ENCODE assay signal across 14 cellular contexts in the genomic region with DNA sequence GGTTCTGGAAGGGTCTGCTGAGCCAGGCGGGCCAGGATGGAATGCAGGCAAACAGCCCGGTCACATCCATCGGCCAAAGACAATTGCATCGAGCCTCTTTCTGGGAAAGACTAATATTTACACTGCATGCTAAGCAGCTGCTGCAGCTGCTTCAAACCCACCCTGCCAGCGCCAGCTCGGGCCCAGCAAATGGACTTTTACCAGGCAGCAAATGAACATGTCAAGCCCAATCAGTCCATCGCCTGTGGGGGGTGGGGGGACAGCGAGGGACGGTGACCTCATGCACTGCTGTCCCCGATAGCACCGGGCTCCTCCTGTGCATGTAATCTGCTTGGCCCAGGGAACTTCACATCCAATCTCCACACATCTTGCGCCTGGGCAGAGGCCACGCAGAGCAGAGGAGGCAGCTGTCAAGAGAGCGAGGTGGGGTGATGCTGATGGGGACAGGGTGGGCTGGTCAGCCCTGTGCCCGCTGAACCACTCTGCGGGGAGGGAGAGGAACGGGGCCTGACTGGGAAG. TPM values are rescaled to one million over a fixed set of nuclear protein-coding genes. Genes with fewer than 3 reads are reported as not detected.
A peak's percentile ranks its signal among the peaks of the same experiment; 100 is the strongest.
DNase-seq lines count a peak whose midpoint lies in the region; ATAC-seq and TF ChIP-seq lines count a peak whose summit lies in the region.
"Had no signal": no experiment of that assay in that cellular context is flagged by ENCODE, and none has a peak within 500 bp of the region (broad histone marks: within the 10 kb centered on the region; RNA-seq: fewer than 3 reads in every experiment).

No MANE protein-coding gene starts in this region.

- WGBS in thyroid gland, 2 donors, result 77 to 78% methylated on average over 13 to 15 of the region's 17 CpGs

- no peak for TF ChIP-seq POLR2A in thyroid gland (IDR thresholded peaks at IDR 0.05)

- H3K27me3 Mint-ChIP-seq in immature natural killer cell (ENCODE audit: low read depth in 3 of 3) (peaks cover 0 to 14% (median 6%) of the 10 kb centered on the region in 3 donors), T-cell (peaks cover 0 to 24% of the 10 kb centered on the region in 2 donors)
- H3K27me3 Mint-ChIP-seq: activated naive CD8-positive, alpha-beta T cell treated with anti-CD3 and anti-CD28 coated beads for 36 hours had no signal

- no peak overlapping the region for H3K27ac Mint-ChIP-seq in immature natural killer cell
- no peak overlapping the region for H3K27ac Mint-ChIP-seq in T-cell
- H3K27ac Mint-ChIP-seq: activated naive CD8-positive, alpha-beta T cell treated with anti-CD3 and anti-CD28 coated beads for 36 hours had no signal

- no peaks in the 10 kb centered on the region for H3K4me1 ChIP-seq in thyroid gland

- CTCF ChIA-PET in T-cell (lab: Charles Lee), result no interaction called here

- in situ Hi-C loops in brain microvascular endothelial cell (cut with HindIII; ENCODE audit: low pct_ligation_motif_present, low sequenced_read_pairs), result no loop called here

- no peaks in the 10 kb centered on the region for H3K27me3 ChIP-seq in thyroid gland
- no peaks in the 10 kb centered on the region for H3K27me3 ChIP-seq in brain microvascular endothelial cell (replicated peaks)
- H3K27me3 ChIP-seq: neutrophil had no signal

- H3K4me3 Mint-ChIP-seq in immature natural killer cell (no peak overlapping the region), T-cell (no peak overlapping the region)
- H3K4me3 Mint-ChIP-seq: activated naive CD8-positive, alpha-beta T cell treated with anti-CD3 and anti-CD28 coated beads for 36 hours had no signal

- no peak overlapping the region for H3K27ac ChIP-seq in thyroid gland
- H3K27ac ChIP-seq in brain microvascular endothelial cell, result no peak overlapping the region
- H3K27ac ChIP-seq: neutrophil, thoracic aorta had no signal

- no peak for TF ChIP-seq CTCF in thyroid gland (IDR thresholded peaks at IDR 0.05)
- TF ChIP-seq CTCF in brain microvascular endothelial cell (IDR thresholded peaks at IDR 0.05; ENCODE audit: low read depth, low read length, missing control alignments), result no peak

- no peaks in the 10 kb centered on the region for H3K36me3 Mint-ChIP-seq in immature natural killer cell
- H3K36me3 Mint-ChIP-seq in T-cell, result no peaks in the 10 kb centered on the region
- H3K36me3 Mint-ChIP-seq: activated naive CD8-positive, alpha-beta T cell treated with anti-CD3 and anti-CD28 coated beads for 36 hours had no signal

- no peaks in the 10 kb centered on the region for H3K9me3 ChIP-seq in thyroid gland
- H3K9me3 ChIP-seq: neutrophil, thoracic aorta had no signal

- POLR2A ChIA-PET in T-cell (lab: Charles Lee), result no interaction called here

- intact Hi-C loops in thyroid gland (cut with DNase I), result no loop called here

- H3K4me3 ChIP-seq in thyroid gland (replicated peaks in 1 of 3) (no peak overlapping the region), brain microvascular endothelial cell (ENCODE audit: low read depth, low read length) (no peak overlapping the region)
- H3K4me3 ChIP-seq: thoracic aorta had no signal

- no peaks in the 10 kb centered on the region for H3K4me1 Mint-ChIP-seq in immature natural killer cell
- H3K4me1 Mint-ChIP-seq in T-cell, result no peaks in the 10 kb centered on the region
- H3K4me1 Mint-ChIP-seq: activated naive CD8-positive, alpha-beta T cell treated with anti-CD3 and anti-CD28 coated beads for 36 hours had no signal

- ATAC-seq in T-cell (replicated peaks in 1 of 4), result no peak

- DNase-seq in NCI-H1436 treated with DMSO at 0.1 percent for 48 hours (lab: John Stamatoyannopoulos, UW) (peak; percentile 16), SHP77 (lab: John Stamatoyannopoulos, UW) (peak; percentile 86 to 88), left kidney (ENCODE audit: low read depth, low spot score) (peak; percentile 62), superior temporal gyrus (ENCODE audit: extremely low spot score) (peak; percentile 60), immature natural killer cell (no peak), thyroid gland (no peak), brain microvascular endothelial cell (no peak), T-cell (no peak)
- DNase-seq: activated CD4-positive, alpha-beta T cell treated with anti-CD3 and anti-CD28 coated beads, Interleukin-2, amount 50 U/mL, for 48 hours; activated naive CD8-positive, alpha-beta T cell treated with anti-CD3 and anti-CD28 coated beads for 36 hours; NCI-H524 treated with DMSO at 0.1 percent for 48 hours; T-helper 1 cell had no signal

- no peaks in the 10 kb centered on the region for H3K36me3 ChIP-seq in thyroid gland
- no peaks in the 10 kb centered on the region for H3K36me3 ChIP-seq in brain microvascular endothelial cell (replicated peaks)
- H3K36me3 ChIP-seq: neutrophil, thoracic aorta had no signal

- H3K9me3 Mint-ChIP-seq in immature natural killer cell (no peaks in the 10 kb centered on the region), T-cell (peaks cover 0 to 3% (median 0%) of the 10 kb centered on the region in 3 donors)

RNA-seq across cellular contexts. Expression of a gene that starts 39.4 kb away (rescaled TPM):
- not detected for polyA plus RNA-seq in immature natural killer cell
- total RNA-seq in thyroid gland (10 to 100 TPM; 56.0 to 90.0 (median 67.2) TPM), T-cell (under 1 TPM in 2 of 5 donors, not detected in 3; 0.10 to 0.20 TPM)
- total RNA-seq: activated naive CD8-positive, alpha-beta T cell treated with anti-CD3 and anti-CD28 coated beads for 36 hours had no signal

Comparison
In these comparisons a context has a peak if more than half of its experiments do, and no peak if none do; other contexts are left out.
1. DNase-seq: peak in NCI-H1436 treated with DMSO at 0.1 percent for 48 hours (single experiment), SHP77 (2 of 2), left kidney (single experiment) and superior temporal gyrus (single experiment); none in immature natural killer cell (0 of 3), thyroid gland (0 of 2), brain microvascular endothelial cell (single experiment) and T-cell (0 of 34).
2. RNA of a gene that starts 39.4 kb away (total RNA-seq): 56.0 to 90.0 TPM in thyroid gland; 0.10 to 0.20 TPM in T-cell; every median in the first group is over 10 times any median in the second.